In genomic region chr5:79109527-79110492, GRCh38 we compare ENCODE assay signal across 9 cellular contexts. TPM values are rescaled to one million over a fixed set of nuclear protein-coding genes. Genes with fewer than 3 reads are reported as not detected.
DNase-seq lines count a peak whose midpoint lies in the region; ATAC-seq, FAIRE-seq and TF ChIP-seq lines count a peak whose summit lies in the region.
"Had no signal": no experiment of that assay in that cellular context is flagged by ENCODE, and none has a peak within 500 bp of the region (broad histone marks: within the 10 kb centered on the region; RNA-seq: fewer than 3 reads in every experiment).

No MANE protein-coding gene starts in this region.

- H3K9me3 ChIP-seq in MM.1S (replicated peaks; ENCODE audit: insufficient read depth, low read length), result no peaks in the 10 kb centered on the region
- H3K9me3 ChIP-seq in effector memory CD4-positive, alpha-beta T cell (ENCODE audit: control insufficient read depth, low read length), result no peaks in the 10 kb centered on the region

- H3K4me3 Mint-ChIP-seq in activated naive CD8-positive, alpha-beta T cell treated with anti-CD3 and anti-CD28 coated beads, Interleukin-2, amount 10 ng/mL, durations not matched to agents 7 days and 5 days, result no peak overlapping the region
- H3K4me3 Mint-ChIP-seq in nephron progenitor cell (no peak overlapping the region), immature natural killer cell (no peak overlapping the region)

- TF ChIP-seq CTCF in D721Med (IDR thresholded peaks at IDR 0.05; ENCODE audit: insufficient read depth, missing control alignments) (peak; percentile 35), MM.1S (IDR thresholded peaks at IDR 0.05; ENCODE audit: low read length) (peak; percentile 74), nephron progenitor cell (IDR thresholded peaks at IDR 0.05) (peak; percentile 58)

- H3K27ac Mint-ChIP-seq in activated naive CD8-positive, alpha-beta T cell treated with anti-CD3 and anti-CD28 coated beads, Interleukin-2, amount 10 ng/mL, durations not matched to agents 7 days and 5 days, result no peak overlapping the region
- no peak overlapping the region for H3K27ac Mint-ChIP-seq in nephron progenitor cell
- no peak overlapping the region for H3K27ac Mint-ChIP-seq in immature natural killer cell

- H3K79me2 ChIP-seq in MM.1S (ENCODE audit: low read length), result no peaks in the 10 kb centered on the region

- peak; percentile 50 for ATAC-seq in activated naive CD8-positive, alpha-beta T cell treated with anti-CD3 and anti-CD28 coated beads, Interleukin-2, amount 10 ng/mL, durations not matched to agents 7 days and 5 days (ENCODE audit: low read depth)
- ATAC-seq in HG03521 (IDR thresholded peaks at IDR 0.05; ENCODE audit: unreplicated experiment) (no peak), GM21717 (IDR thresholded peaks at IDR 0.05; ENCODE audit: unreplicated experiment) (no peak)

- no peak overlapping the region for H3K27ac ChIP-seq in MM.1S (ENCODE audit: low read length)
- H3K27ac ChIP-seq in effector memory CD4-positive, alpha-beta T cell (ENCODE audit: insufficient read depth, low read length, poor library complexity, severe bottlenecking), result no peak overlapping the region

- peaks cover 9% of the 10 kb centered on the region for H3K4me1 Mint-ChIP-seq in activated naive CD8-positive, alpha-beta T cell treated with anti-CD3 and anti-CD28 coated beads, Interleukin-2, amount 10 ng/mL, durations not matched to agents 7 days and 5 days
- H3K4me1 Mint-ChIP-seq in nephron progenitor cell (peaks cover 6% of the 10 kb centered on the region), immature natural killer cell (no peaks in the 10 kb centered on the region)

- no peaks in the 10 kb centered on the region for H3F3A ChIP-seq in MM.1S (ENCODE audit: insufficient read depth, low read length)

- no peaks in the 10 kb centered on the region for H3K4me1 ChIP-seq in MM.1S (ENCODE audit: low read length)
- H3K4me1 ChIP-seq in effector memory CD4-positive, alpha-beta T cell (ENCODE audit: control insufficient read depth, insufficient read depth, low read length, poor library complexity, severe bottlenecking), result no peaks in the 10 kb centered on the region

- H3K36me3 Mint-ChIP-seq in activated naive CD8-positive, alpha-beta T cell treated with anti-CD3 and anti-CD28 coated beads, Interleukin-2, amount 10 ng/mL, durations not matched to agents 7 days and 5 days, result no peaks in the 10 kb centered on the region
- H3K36me3 Mint-ChIP-seq in nephron progenitor cell (ENCODE audit: low read depth) (no peaks in the 10 kb centered on the region), immature natural killer cell (no peaks in the 10 kb centered on the region)

- H3K27me3 ChIP-seq in MM.1S (replicated peaks; ENCODE audit: insufficient read depth, low read length), result no peaks in the 10 kb centered on the region
- peaks cover 14% of the 10 kb centered on the region for H3K27me3 ChIP-seq in effector memory CD4-positive, alpha-beta T cell (replicated peaks; ENCODE audit: control insufficient read depth, insufficient read depth, low read length, poor library complexity, severe bottlenecking)

- H3K9me2 ChIP-seq in MM.1S (replicated peaks; ENCODE audit: insufficient read depth, low read length), result no peaks in the 10 kb centered on the region

- FAIRE-seq in D721Med (lab: Jason Lieb, UNC), result no peak

- POLR2A ChIA-PET in activated naive CD8-positive, alpha-beta T cell treated with anti-CD3 and anti-CD28 coated beads, Interleukin-2, amount 10 ng/mL, durations not matched to agents 7 days and 5 days (lab: Charles Lee), result no interaction called here

- no peak overlapping the region for H3K4me3 ChIP-seq in MM.1S (ENCODE audit: low read length)
- no peak overlapping the region for H3K4me3 ChIP-seq in effector memory CD4-positive, alpha-beta T cell (ENCODE audit: insufficient read depth, low read depth, low read length, poor library complexity, severe bottlenecking)

- H3K9me3 Mint-ChIP-seq in activated naive CD8-positive, alpha-beta T cell treated with anti-CD3 and anti-CD28 coated beads, Interleukin-2, amount 10 ng/mL, durations not matched to agents 7 days and 5 days, result no peaks in the 10 kb centered on the region
- H3K9me3 Mint-ChIP-seq in nephron progenitor cell, result no peaks in the 10 kb centered on the region
- no peaks in the 10 kb centered on the region for H3K9me3 Mint-ChIP-seq in immature natural killer cell

- DNase-seq in D721Med (ENCODE audit: insufficient read length, low spot score) (peak; percentile 26), MM.1S (peak; percentile 36), nephron progenitor cell (peak; percentile 19), immature natural killer cell (no peak)
- DNase-seq in activated naive CD8-positive, alpha-beta T cell treated with anti-CD3 and anti-CD28 coated beads, Interleukin-2, amount 10 ng/mL, durations not matched to agents 7 days and 5 days, result peak; percentile 32
- no peak for DNase-seq in effector memory CD4-positive, alpha-beta T cell

- no peaks in the 10 kb centered on the region for H3K36me3 ChIP-seq in MM.1S (replicated peaks; ENCODE audit: insufficient read depth, low read length)
- no peaks in the 10 kb centered on the region for H3K36me3 ChIP-seq in effector memory CD4-positive, alpha-beta T cell (ENCODE audit: control insufficient read depth, insufficient read depth, low read length)

- no peaks in the 10 kb centered on the region for H4K20me1 ChIP-seq in MM.1S (ENCODE audit: insufficient read depth, low read length)

- H3K9ac ChIP-seq in MM.1S (ENCODE audit: low read length), result no peak overlapping the region

- H2AFZ ChIP-seq in MM.1S (ENCODE audit: low read length), result no peak overlapping the region

- peaks cover 74% of the 10 kb centered on the region for H3K27me3 Mint-ChIP-seq in activated naive CD8-positive, alpha-beta T cell treated with anti-CD3 and anti-CD28 coated beads, Interleukin-2, amount 10 ng/mL, durations not matched to agents 7 days and 5 days
- H3K27me3 Mint-ChIP-seq in nephron progenitor cell (ENCODE audit: low read depth, poor library complexity) (peaks cover 69% of the 10 kb centered on the region), immature natural killer cell (ENCODE audit: low read depth in 3 of 3) (peaks cover 2 to 19% (median 14%) of the 10 kb centered on the region in 3 donors)

- no peak overlapping the region for H3K4me2 ChIP-seq in MM.1S (ENCODE audit: low read depth, low read length)

RNA-seq across cellular contexts. Expression of gene BHMT, which starts 1.8 kb away (rescaled TPM):
- not detected for total RNA-seq in activated naive CD8-positive, alpha-beta T cell treated with anti-CD3 and anti-CD28 coated beads, Interleukin-2, amount 10 ng/mL, durations not matched to agents 7 days and 5 days
- polyA plus RNA-seq in immature natural killer cell, result not detected
- total RNA-seq: dermis microvascular lymphatic vessel endothelial cell had no signal

RNA-seq across cellular contexts. Expression of gene BHMT2, which starts 40.2 kb away (rescaled TPM):
- not detected for total RNA-seq in activated naive CD8-positive, alpha-beta T cell treated with anti-CD3 and anti-CD28 coated beads, Interleukin-2, amount 10 ng/mL, durations not matched to agents 7 days and 5 days
- not detected for polyA plus RNA-seq in immature natural killer cell

RNA-seq across cellular contexts. Expression of gene DMGDH, which starts 40.3 kb away (rescaled TPM):
- total RNA-seq in activated naive CD8-positive, alpha-beta T cell treated with anti-CD3 and anti-CD28 coated beads, Interleukin-2, amount 10 ng/mL, durations not matched to agents 7 days and 5 days, result under 1 TPM in 1 of 2 experiments, not detected in 1; 0.67 TPM
- under 1 TPM in 1 of 3 donors, not detected in 2; 0.39 TPM for polyA plus RNA-seq in immature natural killer cell

Comparison
In these comparisons a context has a peak if more than half of its experiments do, and no peak if none do; other contexts are left out.
1. DNase-seq: peak in D721Med (single experiment), MM.1S (single experiment), activated naive CD8-positive, alpha-beta T cell treated with anti-CD3 and anti-CD28 coated beads, Interleukin-2, amount 10 ng/mL, durations not matched to agents 7 days and 5 days (single experiment) and nephron progenitor cell (single experiment); none in effector memory CD4-positive, alpha-beta T cell (0 of 3) and immature natural killer cell (0 of 3).
2. Peak in every context shown above with its lines, with median percentiles within 50 percentile points of each other: CTCF ChIP-seq.